Comparison of ENCODE assay signal across 27 cellular contexts in the genomic region with DNA sequence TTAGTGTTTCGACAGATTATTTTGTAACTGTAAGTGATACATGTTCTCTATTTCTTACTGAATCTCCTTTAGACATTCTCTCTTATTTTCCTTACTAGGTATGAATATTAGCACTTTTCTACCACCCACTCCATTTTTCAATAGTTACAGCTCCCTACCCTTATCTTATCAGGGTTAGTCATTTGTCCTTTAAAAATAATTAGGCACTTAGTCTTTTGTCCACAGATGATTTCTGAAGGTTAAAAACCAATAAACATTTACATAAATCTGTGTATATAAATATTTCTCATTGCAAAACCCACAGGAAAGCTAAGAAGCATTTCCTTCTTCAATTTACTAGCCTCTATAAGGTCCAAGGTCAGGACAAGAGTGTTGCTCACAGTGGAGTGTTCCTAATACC.
"Had no signal": no experiment of that assay in that cellular context is flagged by ENCODE, and none has a peak within 500 bp of the region (broad histone marks: within the 10 kb centered on the region; RNA-seq: fewer than 3 reads in every experiment).

No MANE protein-coding gene starts in this region.

- DNase-seq: activated B cell treated with CpG ODN at 0.5 μM for 24 hours; activated CD4-positive, alpha-beta T cell treated with anti-CD3 and anti-CD28 coated beads for 48 hours; activated CD4-positive, alpha-beta T cell treated with anti-CD3 and anti-CD28 coated beads, Interleukin-2, amount 50 U/mL, for 1 hour; activated CD4-positive, alpha-beta T cell treated with anti-CD3 and anti-CD28 coated beads, Interleukin-2, amount 50 U/mL, for 48 hours; activated CD8-positive, alpha-beta memory T cell treated with anti-CD3 and anti-CD28 coated beads for 24 hours; activated CD8-positive, alpha-beta T cell treated with anti-CD3 and anti-CD28 coated beads for 36 hours; activated gamma-delta T cell; activated naive CD4-positive, alpha-beta T cell; activated naive CD4-positive, alpha-beta T cell treated with anti-CD3 and anti-CD28 coated beads, Interleukin-2, amount 10 ng/mL, durations not matched to agents 7 days and 5 days; activated naive CD8-positive, alpha-beta T cell treated with anti-CD3 and anti-CD28 coated beads, Interleukin-2, amount 10 ng/mL, durations not matched to agents 7 days and 5 days; activated T-cell treated with anti-CD3 and anti-CD28 coated beads, Interleukin-2, amount 50 U/mL, for 4 hours; amniotic stem cell; anterior cingulate cortex; body of pancreas; caudate nucleus; colonic mucosa; effector CD8-positive, alpha-beta T cell; esophagus squamous epithelium; foreskin fibroblast; gastrocnemius medialis; T-helper 1 cell; T-helper 17 cell; T1000; WERI-Rb-1 had no signal

- H3K36me3 ChIP-seq: colonic mucosa, esophagus squamous epithelium, gastrocnemius medialis, WERI-Rb-1 had no signal

- H3K9me3 ChIP-seq: body of pancreas, colonic mucosa, esophagus squamous epithelium, gastrocnemius medialis had no signal

- H3K4me1 ChIP-seq: colonic mucosa, esophagus squamous epithelium, gastrocnemius medialis had no signal

- ATAC-seq: activated CD4-positive, CD25-positive, alpha-beta regulatory T cell treated with anti-CD3 and anti-CD28 coated beads, Interleukin-2, amount 50 U/mL, for 24 hours; activated CD8-positive, alpha-beta T cell treated with anti-CD3 and anti-CD28 coated beads for 36 hours; activated naive CD4-positive, alpha-beta T cell treated with anti-CD3 and anti-CD28 coated beads, Interleukin-2, amount 50 U/mL, for 72 hours; activated T-cell treated with anti-CD3 and anti-CD28 coated beads, Interleukin-2, amount 50 U/mL, for 4 hours; body of pancreas; gastrocnemius medialis; T-helper 17 cell had no signal

- H3K27me3 ChIP-seq: body of pancreas, colonic mucosa, esophagus squamous epithelium, gastrocnemius medialis had no signal

- H3K4me3 ChIP-seq: body of pancreas, colonic mucosa, esophagus squamous epithelium, gastrocnemius medialis had no signal

- H3K27ac ChIP-seq: body of pancreas, colonic mucosa, epithelial cell of prostate, esophagus squamous epithelium, gastrocnemius medialis, WERI-Rb-1 had no signal
